In genomic region chr6:166614589-166614988, GRCh38 we compare ENCODE assay signal across 17 cellular contexts. TPM values are rescaled to one million over a fixed set of nuclear protein-coding genes. Genes with fewer than 3 reads are reported as not detected.
DNase-seq lines count a peak whose midpoint lies in the region; ATAC-seq and TF ChIP-seq lines count a peak whose summit lies in the region.
"Had no signal": no experiment of that assay in that cellular context is flagged by ENCODE, and none has a peak within 500 bp of the region (broad histone marks: within the 10 kb centered on the region; RNA-seq: fewer than 3 reads in every experiment).

No MANE protein-coding gene starts in this region.

- no peaks in the 10 kb centered on the region for H3K9me3 ChIP-seq in muscle layer of duodenum (ENCODE audit: control insufficient read depth in 1 of 2, low read length in 2 of 2)
- no peaks in the 10 kb centered on the region for H3K9me3 ChIP-seq in upper lobe of left lung
- H3K9me3 ChIP-seq: SJSA1 had no signal

- TF ChIP-seq CTCF in endothelial cell (IDR thresholded peaks at IDR 0.05; ENCODE audit: unreplicated experiment) (no peak), upper lobe of left lung (IDR thresholded peaks at IDR 0.05) (no peak)

- H3K27ac Mint-ChIP-seq in activated naive CD4-positive, alpha-beta T cell treated with anti-CD3 and anti-CD28 coated beads, Interleukin-2, amount 50 U/mL, for 24 hours = peak overlapping the region; percentile 11
- peak overlapping the region; percentile 98 for H3K27ac Mint-ChIP-seq in endothelial cell (ENCODE audit: unreplicated experiment)
- H3K27ac Mint-ChIP-seq: activated CD8-positive, alpha-beta T cell treated with anti-CD3 and anti-CD28 coated beads for 36 hours; CD8-positive, alpha-beta T cell; dendritic cell treated with granulocyte-macrophage colony-stimulating factor and Interleukin-4, amounts not matched to agents 40 ng/mL and 50 ng/mL, for 4 days; stimulated activated naive CD8-positive, alpha-beta T cell treated with anti-CD3 and anti-CD28 coated beads, Interleukin-15, amount 100 ng/mL, for 72 hours had no signal

- H3K4me3 ChIP-seq in muscle layer of duodenum (ENCODE audit: low read depth in 1 of 2, low read length in 2 of 2) = no peak overlapping the region
- H3K4me3 ChIP-seq in upper lobe of left lung = no peak overlapping the region
- H3K4me3 ChIP-seq: SJSA1, smooth muscle cell had no signal

- H3K4me1 ChIP-seq in muscle layer of duodenum (ENCODE audit: control insufficient read depth in 1 of 2, insufficient read depth in 2 of 2, low read length in 2 of 2) = peaks cover 0 to 4% of the 10 kb centered on the region in 2 donors
- peaks cover 47 to 61% (median 51%) of the 10 kb centered on the region in 4 donors for H3K4me1 ChIP-seq in upper lobe of left lung

- peak; percentile 7 to 17 for ATAC-seq in upper lobe of left lung (ENCODE audit: low FRiP score in 2 of 2)
- ATAC-seq in HG02970 (IDR thresholded peaks at IDR 0.05; ENCODE audit: low FRiP score, unreplicated experiment) = no peak
- ATAC-seq: activated CD8-positive, alpha-beta T cell treated with anti-CD3 and anti-CD28 coated beads for 36 hours; CD8-positive, alpha-beta T cell; stimulated activated naive CD8-positive, alpha-beta T cell treated with anti-CD3 and anti-CD28 coated beads, Interleukin-15, amount 100 ng/mL, for 72 hours had no signal

- no peaks in the 10 kb centered on the region for H3K9me3 Mint-ChIP-seq in activated naive CD4-positive, alpha-beta T cell treated with anti-CD3 and anti-CD28 coated beads, Interleukin-2, amount 50 U/mL, for 24 hours
- H3K9me3 Mint-ChIP-seq in endothelial cell (ENCODE audit: unreplicated experiment) = no peaks in the 10 kb centered on the region
- H3K9me3 Mint-ChIP-seq: activated CD8-positive, alpha-beta T cell treated with anti-CD3 and anti-CD28 coated beads for 36 hours; CD8-positive, alpha-beta T cell; dendritic cell treated with granulocyte-macrophage colony-stimulating factor and Interleukin-4, amounts not matched to agents 40 ng/mL and 50 ng/mL, for 4 days; stimulated activated naive CD8-positive, alpha-beta T cell treated with anti-CD3 and anti-CD28 coated beads, Interleukin-15, amount 100 ng/mL, for 72 hours had no signal

- H3K36me3 Mint-ChIP-seq in activated naive CD4-positive, alpha-beta T cell treated with anti-CD3 and anti-CD28 coated beads, Interleukin-2, amount 50 U/mL, for 24 hours = no peaks in the 10 kb centered on the region
- peaks cover 44% of the 10 kb centered on the region for H3K36me3 Mint-ChIP-seq in endothelial cell (ENCODE audit: low read depth, unreplicated experiment)
- H3K36me3 Mint-ChIP-seq: CD8-positive, alpha-beta T cell had no signal

- TF ChIP-seq POLR2A in upper lobe of left lung (IDR thresholded peaks at IDR 0.05) = no peak

- H3K4me3 Mint-ChIP-seq in activated naive CD4-positive, alpha-beta T cell treated with anti-CD3 and anti-CD28 coated beads, Interleukin-2, amount 50 U/mL, for 24 hours = no peak overlapping the region
- H3K4me3 Mint-ChIP-seq in endothelial cell (ENCODE audit: unreplicated experiment) = peak overlapping the region; percentile 86
- H3K4me3 Mint-ChIP-seq: activated CD8-positive, alpha-beta T cell treated with anti-CD3 and anti-CD28 coated beads for 36 hours; CD8-positive, alpha-beta T cell; dendritic cell treated with granulocyte-macrophage colony-stimulating factor and Interleukin-4, amounts not matched to agents 40 ng/mL and 50 ng/mL, for 4 days; stimulated activated naive CD8-positive, alpha-beta T cell treated with anti-CD3 and anti-CD28 coated beads, Interleukin-15, amount 100 ng/mL, for 72 hours had no signal

- DNase-seq in activated naive CD4-positive, alpha-beta T cell treated with Interleukin-2 at 50 U/mL for 16 hours = no peak
- DNase-seq in endothelial cell (ENCODE audit: low spot score) = no peak
- peak in 1 of 2 donors; percentile 19 for DNase-seq in upper lobe of left lung
- DNase-seq in NCI-H69 (lab: John Stamatoyannopoulos, UW) = no peak
- DNase-seq in RKO (ENCODE audit: low spot score) = no peak
- DNase-seq: activated CD8-positive, alpha-beta T cell treated with anti-CD3 and anti-CD28 coated beads for 36 hours; amniotic stem cell; NCI-H1417 treated with DMSO at 0.1 percent for 48 hours; NCI-H345; stimulated activated naive CD8-positive, alpha-beta T cell treated with anti-CD3 and anti-CD28 coated beads, Interleukin-15, amount 100 ng/mL, for 72 hours had no signal

- H3K36me3 ChIP-seq in muscle layer of duodenum (ENCODE audit: control insufficient read depth in 1 of 2, insufficient read depth in 2 of 2, low read length in 2 of 2) = peaks cover 0 to 7% of the 10 kb centered on the region in 2 donors
- H3K36me3 ChIP-seq in upper lobe of left lung = peaks cover 2 to 36% (median 8%) of the 10 kb centered on the region in 4 donors

- 82 to 89% methylated on average over 10 of the region's 10 CpGs for WGBS in upper lobe of left lung, 2 donors

- H3K27me3 Mint-ChIP-seq in activated naive CD4-positive, alpha-beta T cell treated with anti-CD3 and anti-CD28 coated beads, Interleukin-2, amount 50 U/mL, for 24 hours = no peaks in the 10 kb centered on the region
- H3K27me3 Mint-ChIP-seq in endothelial cell (ENCODE audit: unreplicated experiment) = peaks cover 13% of the 10 kb centered on the region
- H3K27me3 Mint-ChIP-seq: activated CD8-positive, alpha-beta T cell treated with anti-CD3 and anti-CD28 coated beads for 36 hours; dendritic cell treated with granulocyte-macrophage colony-stimulating factor and Interleukin-4, amounts not matched to agents 40 ng/mL and 50 ng/mL, for 4 days; stimulated activated naive CD8-positive, alpha-beta T cell treated with anti-CD3 and anti-CD28 coated beads, Interleukin-15, amount 100 ng/mL, for 72 hours had no signal

- H3K27ac ChIP-seq in muscle layer of duodenum (ENCODE audit: low read length) (peak overlapping the region; percentile 45), upper lobe of left lung (peak overlapping the region; percentile 52 to 88 (median 76))
- H3K27ac ChIP-seq: SJSA1 had no signal

- no peaks in the 10 kb centered on the region for H3K4me1 Mint-ChIP-seq in activated naive CD4-positive, alpha-beta T cell treated with anti-CD3 and anti-CD28 coated beads, Interleukin-2, amount 50 U/mL, for 24 hours
- H3K4me1 Mint-ChIP-seq in endothelial cell (ENCODE audit: unreplicated experiment) = peaks cover 88% of the 10 kb centered on the region
- H3K4me1 Mint-ChIP-seq: stimulated activated naive CD8-positive, alpha-beta T cell treated with anti-CD3 and anti-CD28 coated beads, Interleukin-15, amount 100 ng/mL, for 72 hours had no signal

- TF ChIP-seq EP300 in upper lobe of left lung (IDR thresholded peaks at IDR 0.05) = no peak

- H3K27me3 ChIP-seq in muscle layer of duodenum (ENCODE audit: low read depth, low read length) (no peaks in the 10 kb centered on the region), upper lobe of left lung (no peaks in the 10 kb centered on the region)
- H3K27me3 ChIP-seq: SJSA1 had no signal

RNA-seq across cellular contexts. Expression of gene RPS6KA2, which starts 12.5 kb away (rescaled TPM):
- total RNA-seq in endothelial cell (ENCODE audit: unreplicated experiment) (105 TPM), upper lobe of left lung (100 to 1,000 TPM; 101 to 233 (median 168) TPM)

RNA-seq across cellular contexts. Expression of gene RAMACL, which starts 28.1 kb away (rescaled TPM):
- total RNA-seq in endothelial cell (ENCODE audit: unreplicated experiment) (4.9 TPM), upper lobe of left lung (10 to 100 TPM in 3 of 6 donors, 1 to 10 TPM in 3; 3.7 to 13.0 (median 7.9) TPM)
